Comparison of ENCODE assay signal across 31 cellular contexts in the genomic region with DNA sequence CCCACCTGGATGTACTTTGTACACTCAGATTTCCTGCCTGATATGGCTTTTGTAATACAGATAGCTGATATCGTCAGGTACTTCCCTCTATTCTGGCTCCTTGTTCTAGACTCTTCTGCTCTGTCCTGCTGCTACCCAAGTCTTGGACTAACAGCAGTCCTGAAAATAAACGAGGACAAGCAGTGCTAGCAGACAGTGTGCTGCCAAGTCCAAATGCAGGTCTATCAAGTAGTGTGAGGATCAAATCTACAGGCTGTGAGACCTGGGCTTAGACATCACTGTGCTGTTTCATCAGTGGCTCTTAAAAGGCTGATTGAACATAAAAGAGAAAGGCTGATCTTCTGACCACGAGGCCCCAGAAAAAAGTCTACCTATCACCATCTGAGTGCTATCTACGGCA.
"Had no signal": no experiment of that assay in that cellular context is flagged by ENCODE, and none has a peak within 500 bp of the region (broad histone marks: within the 10 kb centered on the region; RNA-seq: fewer than 3 reads in every experiment).

No MANE protein-coding gene starts in this region.

- H3K4me3 Mint-ChIP-seq: naive thymus-derived CD8-positive, alpha-beta T cell; nephron; neural crest cell; stimulated activated naive CD8-positive, alpha-beta T cell treated with anti-CD3 and anti-CD28 coated beads, Interleukin-15, Interleukin-2, amounts not matched to agents 100 ng/mL and 50 ng/mL, for 24 hours had no signal

- H3K27ac Mint-ChIP-seq: naive thymus-derived CD8-positive, alpha-beta T cell; nephron; stimulated activated naive CD8-positive, alpha-beta T cell treated with anti-CD3 and anti-CD28 coated beads, Interleukin-15, Interleukin-2, amounts not matched to agents 100 ng/mL and 50 ng/mL, for 24 hours had no signal

- ATAC-seq: left cardiac atrium; left lobe of liver; left ventricle myocardium superior; lower lobe of right lung; naive thymus-derived CD8-positive, alpha-beta T cell; pancreas; right cardiac atrium; upper lobe of right lung had no signal

- H3K4me3 ChIP-seq: lower lobe of right lung, pancreas, prostate gland, sigmoid colon, spleen, suprapubic skin, thoracic aorta, tibial artery, upper lobe of right lung had no signal

- H3K27ac ChIP-seq: lower lobe of right lung, neutrophil, pancreas, prostate gland, sigmoid colon, spleen, suprapubic skin, thoracic aorta, tibial artery, upper lobe of right lung had no signal

- H3K9me3 ChIP-seq: lower lobe of right lung, neutrophil, pancreas, prostate gland, sigmoid colon, spleen, suprapubic skin, thoracic aorta, tibial artery, upper lobe of right lung had no signal

- H3K4me1 ChIP-seq: lower lobe of right lung, pancreas, prostate gland, sigmoid colon, spleen, suprapubic skin, upper lobe of right lung had no signal

- H3K9me3 Mint-ChIP-seq: nephron; neural crest cell; stimulated activated naive CD8-positive, alpha-beta T cell treated with anti-CD3 and anti-CD28 coated beads, Interleukin-15, Interleukin-2, amounts not matched to agents 100 ng/mL and 50 ng/mL, for 24 hours had no signal

- H3K36me3 Mint-ChIP-seq: naive thymus-derived CD8-positive, alpha-beta T cell had no signal

- DNase-seq: hippocampal formation; kidney glomerular epithelial cell; left cardiac atrium; left ventricle myocardium superior; lower lobe of right lung; mammary epithelial cell; mesenchymal stem cell; naive thymus-derived CD8-positive, alpha-beta T cell; pancreas; posterior cingulate gyrus; retina; right cardiac atrium; sigmoid colon; small intestine; spleen; stimulated activated CD4-positive, alpha-beta T cell treated with anti-CD3 and anti-CD28 coated beads, Interleukin-1b, Interleukin-23, amount 100 ng/mL, for 48 hours; stimulated activated CD4-positive, alpha-beta T cell treated with anti-CD3 and anti-CD28 coated beads, Interleukin-2, amount 100 ng/mL, for 48 hours; stimulated activated CD4-positive, alpha-beta T cell treated with anti-CD3 and anti-CD28 coated beads, Interleukin-4, amount 100 ng/mL, for 4 hours; stimulated activated CD8-positive, alpha-beta memory T cell treated with anti-CD3 and anti-CD28 coated beads, Interleukin-4, amount 100 ng/mL, for 48 hours; stimulated activated naive CD4-positive, alpha-beta T cell; tibial artery; trophoblast cell; upper lobe of right lung had no signal

- H3K36me3 ChIP-seq: lower lobe of right lung, neutrophil, pancreas, prostate gland, sigmoid colon, spleen, suprapubic skin, thoracic aorta, tibial artery, upper lobe of right lung had no signal

- H3K27me3 ChIP-seq: neutrophil, pancreas, sigmoid colon, spleen, suprapubic skin, tibial artery, upper lobe of right lung had no signal

- H3K4me1 Mint-ChIP-seq: naive thymus-derived CD8-positive, alpha-beta T cell had no signal
